22 cellular contexts compared by ENCODE assay signal in the genomic region with DNA sequence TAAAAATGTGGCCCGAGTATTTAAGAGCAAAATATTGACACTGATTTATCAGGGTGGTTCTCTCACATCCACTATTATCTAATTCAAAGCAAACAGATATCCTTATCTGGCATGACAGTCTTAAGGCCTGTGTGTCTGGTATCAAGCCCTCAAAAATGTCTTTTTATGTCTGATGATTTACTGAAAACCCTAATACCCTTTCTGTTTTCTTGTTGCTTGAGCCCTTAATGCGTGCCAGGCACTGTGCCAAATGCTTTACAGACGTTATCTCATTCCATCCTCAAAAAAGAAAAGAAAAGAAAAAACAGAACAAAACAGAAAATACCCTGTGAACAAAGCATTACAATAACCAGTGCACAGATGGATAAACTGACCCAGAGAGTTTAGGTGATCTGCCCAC. TPM values are rescaled to one million over a fixed set of nuclear protein-coding genes. Genes with fewer than 3 reads are reported as not detected.
DNase-seq lines count a peak whose midpoint lies in the region; ATAC-seq, FAIRE-seq and TF ChIP-seq lines count a peak whose summit lies in the region.
"Had no signal": no experiment of that assay in that cellular context is flagged by ENCODE, and none has a peak within 500 bp of the region (broad histone marks: within the 10 kb centered on the region; RNA-seq: fewer than 3 reads in every experiment).

No MANE protein-coding gene starts in this region.

- H3K4me2 ChIP-seq in K562 (ENCODE audit: insufficient read depth, low read length): no peak overlapping the region

- H3K4me3 ChIP-seq in BE2C (ENCODE audit: low read depth, low read length): peak overlapping the region; percentile 10; the same call in 1 of the 2 replicates
- no peak overlapping the region for H3K4me3 ChIP-seq in RWPE2 (ENCODE audit: severe bottlenecking)
- no peak overlapping the region for H3K4me3 ChIP-seq in K562
- no peak overlapping the region for H3K4me3 ChIP-seq in naive thymus-derived CD4-positive, alpha-beta T cell (ENCODE audit: low read length)

- H3K4me3 Mint-ChIP-seq in naive thymus-derived CD4-positive, alpha-beta T cell: no peak overlapping the region
- H3K4me3 Mint-ChIP-seq: CD4-positive, alpha-beta T cell had no signal

- H3K27ac ChIP-seq in RWPE2 (ENCODE audit: poor library complexity, severe bottlenecking) (peak overlapping the region; percentile 1), K562 (ENCODE audit: extremely low read depth, low read depth, low read length) (no peak overlapping the region)
- no peak overlapping the region for H3K27ac ChIP-seq in naive thymus-derived CD4-positive, alpha-beta T cell (ENCODE audit: low read depth, low read length)

- no peaks in the 10 kb centered on the region; the same call in 2 of the 3 replicates for H3K79me2 ChIP-seq in K562 (ENCODE audit: control insufficient read depth, insufficient read depth, low read length)

- no peaks in the 10 kb centered on the region for H3K27me3 ChIP-seq in BE2C
- H3K27me3 ChIP-seq in RWPE2 (ENCODE audit: insufficient read depth, poor library complexity, severe bottlenecking): no peaks in the 10 kb centered on the region
- no peaks in the 10 kb centered on the region for H3K27me3 ChIP-seq in K562 (ENCODE audit: control insufficient read depth in 2 of 2, insufficient read depth in 2 of 2, low read length in 2 of 2)
- no peaks in the 10 kb centered on the region for H3K27me3 ChIP-seq in naive thymus-derived CD4-positive, alpha-beta T cell (ENCODE audit: control insufficient read depth in 2 of 2, insufficient read depth in 2 of 2, low read length in 2 of 2)

- no peak for FAIRE-seq in K562 (lab: Jason Lieb, UNC)
- FAIRE-seq: GM12891, GM19239 had no signal

- H3K27me3 Mint-ChIP-seq in naive thymus-derived CD4-positive, alpha-beta T cell: peaks cover 0 to 9% (median 6%) of the 10 kb centered on the region in 5 donors

- no peaks in the 10 kb centered on the region for H3K9me3 Mint-ChIP-seq in naive thymus-derived CD4-positive, alpha-beta T cell
- H3K9me3 Mint-ChIP-seq: CD4-positive, alpha-beta T cell had no signal

- no peak for TF ChIP-seq RAD21 in K562 (CRISPR knock-in tag; conservative IDR thresholded peaks at IDR 0.05 in 1 of 2, IDR thresholded peaks at IDR 0.05 in 1 of 2)

- TF ChIP-seq CTCF in BE2C (IDR thresholded peaks at IDR 0.05; ENCODE audit: low read depth, low read length) (no peak), RWPE2 (IDR thresholded peaks at IDR 0.05; ENCODE audit: poor library complexity, severe bottlenecking) (no peak), K562 (IDR thresholded peaks at IDR 0.05 in 2 of 3, conservative IDR thresholded peaks at IDR 0.05 in 1 of 3; ENCODE audit: insufficient read depth in 2 of 3, low read depth in 1 of 3, low read length in 3 of 3) (no peak), GM20000 (IDR thresholded peaks at IDR 0.05; ENCODE audit: extremely low read depth, missing control alignments) (no peak)

- in situ Hi-C loops in K562 (cut with MboI): no loop called here

- H3K27ac Mint-ChIP-seq in naive thymus-derived CD4-positive, alpha-beta T cell: no peak overlapping the region
- H3K27ac Mint-ChIP-seq: CD4-positive, alpha-beta T cell had no signal

- TF ChIP-seq EP300 in K562 (IDR thresholded peaks at IDR 0.05; ENCODE audit: low read length): no peak

- intact Hi-C loops in K562 (cut with micrococcal nuclease): no loop called here
- intact Hi-C loops in naive thymus-derived CD4-positive, alpha-beta T cell (cut with micrococcal nuclease): no loop called here

- H3K9me3 ChIP-seq in BE2C (no peaks in the 10 kb centered on the region), RWPE2 (ENCODE audit: severe bottlenecking) (no peaks in the 10 kb centered on the region), K562 (replicated peaks; ENCODE audit: control insufficient read depth, insufficient read depth, low read depth, low read length) (no peaks in the 10 kb centered on the region)
- no peaks in the 10 kb centered on the region for H3K9me3 ChIP-seq in naive thymus-derived CD4-positive, alpha-beta T cell (ENCODE audit: control insufficient read depth in 2 of 3, low read length in 3 of 3)

- H3K9me1 ChIP-seq in K562 (ENCODE audit: control insufficient read depth, insufficient read depth, low read length): no peaks in the 10 kb centered on the region

- TF ChIP-seq POLR2A in K562 (conservative IDR thresholded peaks at IDR 0.05): no peak

- WGBS in K562 (ENCODE audit: insufficient coverage, low coverage, missing lambda C conversion rate): 0% methylated on average over 3 of the region's 3 CpGs

- H2AFZ ChIP-seq in K562 (ENCODE audit: low read depth, low read length): no peak overlapping the region

- peaks cover 1 to 10% (median 4%) of the 10 kb centered on the region in 7 donors for H3K4me1 Mint-ChIP-seq in naive thymus-derived CD4-positive, alpha-beta T cell

- H3K36me3 ChIP-seq in BE2C (no peaks in the 10 kb centered on the region), RWPE2 (ENCODE audit: low read depth) (0 out of 2 replicates have a peak, but pooled peaks cover 3% of the 10 kb centered on the region), K562 (ENCODE audit: control insufficient read depth, insufficient read depth, low read length) (no peaks in the 10 kb centered on the region)
- H3K36me3 ChIP-seq in naive thymus-derived CD4-positive, alpha-beta T cell (ENCODE audit: control insufficient read depth in 2 of 3, insufficient read depth in 3 of 3, low read length in 3 of 3): no peaks in the 10 kb centered on the region

- no peaks in the 10 kb centered on the region for H3K36me3 Mint-ChIP-seq in naive thymus-derived CD4-positive, alpha-beta T cell

- POLR2A ChIA-PET in K562 (lab: Yijun Ruan, JAX): no interaction called here
- POLR2A ChIA-PET in naive thymus-derived CD4-positive, alpha-beta T cell (lab: Charles Lee): no interaction called here

- H3K4me1 ChIP-seq in BE2C: peaks cover 23% of the 10 kb centered on the region
- H3K4me1 ChIP-seq in RWPE2 (ENCODE audit: insufficient read depth, poor library complexity, severe bottlenecking): peaks cover 9% of the 10 kb centered on the region
- peaks cover 0 to 5% of the 10 kb centered on the region in 2 experiments; a peak in 3 of 5 replicates for H3K4me1 ChIP-seq in K562 (replicated peaks in 1 of 2; ENCODE audit: control insufficient read depth in 2 of 2, insufficient read depth in 2 of 2, low read length in 2 of 2)
- no peaks in the 10 kb centered on the region for H3K4me1 ChIP-seq in naive thymus-derived CD4-positive, alpha-beta T cell (ENCODE audit: control insufficient read depth in 2 of 2, insufficient read depth in 2 of 2, low read length in 2 of 2)

- peak; percentile 53 for DNase-seq in BE2C
- DNase-seq in RWPE2 (ENCODE audit: low spot score): no peak
- DNase-seq in K562 (ENCODE audit: extremely low read depth in 1 of 4, low spot score in 3 of 4): no peak
- DNase-seq in iris pigment epithelial cell (ENCODE audit: low read depth): peak; percentile 80
- no peak for DNase-seq in GM20000 (ENCODE audit: low spot score)
- DNase-seq in stimulated activated CD4-positive, alpha-beta T cell treated with anti-CD3 and anti-CD28 coated beads, Interleukin-4, amount 100 ng/mL, for 24 hours: no peak
- no peak for DNase-seq in NCI-H524 (lab: John Stamatoyannopoulos, UW)
- no peak for DNase-seq in naive thymus-derived CD4-positive, alpha-beta T cell
- DNase-seq: CD4-positive, alpha-beta T cell; DMS153; GOT3; NCI-H1092 treated with DMSO at 0.1 percent for 48 hours; NCI-H146; NCI-H2029 treated with DMSO at 0.1 percent for 48 hours; NCI-H510A treated with DMSO at 0.1 percent for 48 hours; PC-3; RPMI8226 had no signal

- BruUV-seq in K562 (replicated peaks; lab: Mats Ljungman, UMichigan): no TSS peak

- no peak overlapping the region for H3K9ac ChIP-seq in K562 (ENCODE audit: insufficient read depth in 1 of 2, low read depth in 2 of 2, low read length in 2 of 2)

- CTCF ChIA-PET in K562 (lab: Yijun Ruan, JAX; ENCODE audit: low intra/inter-chr PET ratio): no interaction called here
- CTCF ChIA-PET in naive thymus-derived CD4-positive, alpha-beta T cell (lab: Charles Lee): interaction anchor here (0.9 kb wide), 1 partner anchor 11 kb away, joined by 4 read pairs; no protein-coding TSS in a partner anchor

- ATAC-seq in RWPE2 (ENCODE audit: low read depth) (no peak), K562 (no peak)
- ATAC-seq in naive thymus-derived CD4-positive, alpha-beta T cell: no peak
- ATAC-seq: PC-3 had no signal

- no peaks in the 10 kb centered on the region; the same call in 1 of the 2 replicates for H4K20me1 ChIP-seq in K562 (replicated peaks; ENCODE audit: control insufficient read depth, insufficient read depth, low read length)

RNA-seq across cellular contexts. Expression of a gene that starts 5.7 kb away (rescaled TPM):
- not detected for polyA plus RNA-seq in BE2C (2012; ENCODE audit: insufficient read depth, insufficient read length, low read depth)
- total RNA-seq in K562 (2011; cell fraction: chromatin; rRNA removed; ENCODE audit: low replicate concordance): 1.9 and 3.7 TPM in 2 replicates
- total RNA-seq in K562 (2011; cell fraction: nucleolus; rRNA removed): 5.5 and 6.1 TPM in 2 replicates
- 2.8 and 3.7 TPM in 2 replicates for total RNA-seq in K562 (2011; cell fraction: nucleoplasm; rRNA removed)
- total RNA-seq in K562 (2014; rRNA removed) (31.8 and 49.6 TPM in 2 replicates), K562 (2014; rRNA removed; fragmentation: Illumina TruSeq; extraction: Trizol) (13.2 and 13.7 TPM in 2 replicates), K562 (2015; rRNA removed; fragmentation: Illumina TruSeq; extraction: Trizol) (15.8 and 19.9 TPM in 2 replicates), K562 (2021) (27.7 and 31.6 TPM in 2 replicates)
- polyA plus RNA-seq in K562 (2011; rRNA removed) (11.2 and 12.9 TPM in 2 replicates), K562 (2014; fragmentation: Illumina TruSeq; extraction: Trizol) (8.7 and 12.9 TPM in 2 replicates), K562 (2014; fragmentation: Nextera tagmentation; extraction: Ambion mirVana) (1 to 10 TPM; 1.0 to 3.0 TPM), K562 (2014; rRNA removed) (34.8 and 36.2 TPM in 2 replicates)
- 14.2 and 49.7 TPM in 2 replicates for polyA plus RNA-seq in K562 (2011; cell fraction: cytosol; rRNA removed)
- 4.7 and 9.0 TPM in 2 replicates for polyA plus RNA-seq in K562 (2011; cell fraction: nucleus; rRNA removed)
- 26.5 and 33.5 TPM in 2 replicates for polyA plus RNA-seq in K562 (2012)
- polyA minus RNA-seq in K562 (2011; rRNA and poly(A)+ RNA removed): 1.9 and 2.4 TPM in 2 replicates
- polyA minus RNA-seq in K562 (2011; cell fraction: cytosol; rRNA and poly(A)+ RNA removed): 2.6 and 4.5 TPM in 2 replicates
- polyA minus RNA-seq in K562 (2011; cell fraction: nucleus; rRNA and poly(A)+ RNA removed): 2.4 and 2.7 TPM in 2 replicates
- 10 to 100 TPM in 4 of 5 experiments, 1 to 10 TPM in 1; 7.4 to 18.9 (median 12.2) TPM for total RNA-seq in naive thymus-derived CD4-positive, alpha-beta T cell
- 10 to 100 TPM; 35.0 to 38.0 TPM for polyA plus RNA-seq in naive thymus-derived CD4-positive, alpha-beta T cell

RNA-seq across cellular contexts. Expression of a gene that starts 15.7 kb away (rescaled TPM):
- polyA plus RNA-seq in BE2C (2012; ENCODE audit: insufficient read depth, insufficient read length, low read depth): not detected
- not detected in 2 replicates for total RNA-seq in K562 (2011; cell fraction: chromatin; rRNA removed; ENCODE audit: low replicate concordance)
- total RNA-seq in K562 (2011; cell fraction: nucleolus; rRNA removed): not detected in 2 replicates
- not detected in 2 replicates for total RNA-seq in K562 (2011; cell fraction: nucleoplasm; rRNA removed)
- not detected in 2 replicates for total RNA-seq in K562 (2014; rRNA removed)
- total RNA-seq in K562 (2014; rRNA removed; fragmentation: Illumina TruSeq; extraction: Trizol): not detected in 2 replicates
- total RNA-seq in K562 (2015; rRNA removed; fragmentation: Illumina TruSeq; extraction: Trizol): not detected in 2 replicates
- not detected in 2 replicates for total RNA-seq in K562 (2021)
- polyA plus RNA-seq in K562 (2011; rRNA removed): not detected in 2 replicates
- not detected in 2 replicates for polyA plus RNA-seq in K562 (2011; cell fraction: cytosol; rRNA removed)
- not detected in 2 replicates for polyA plus RNA-seq in K562 (2011; cell fraction: nucleus; rRNA removed)
- not detected in 2 replicates for polyA plus RNA-seq in K562 (2012)
- polyA plus RNA-seq in K562 (2014; fragmentation: Illumina TruSeq; extraction: Trizol): not detected in 2 replicates
- polyA plus RNA-seq in K562 (2014; fragmentation: Nextera tagmentation; extraction: Ambion mirVana): not detected
- not detected in 2 replicates for polyA plus RNA-seq in K562 (2014; rRNA removed)
- not detected in 2 replicates for polyA minus RNA-seq in K562 (2011; rRNA and poly(A)+ RNA removed)
- not detected in 2 replicates for polyA minus RNA-seq in K562 (2011; cell fraction: cytosol; rRNA and poly(A)+ RNA removed)
- not detected in 2 replicates for polyA minus RNA-seq in K562 (2011; cell fraction: nucleus; rRNA and poly(A)+ RNA removed)
- 10 to 100 TPM in 1 of 5 experiments, 1 to 10 TPM in 1, under 1 TPM in 3; 0.27 to 41.4 (median 0.51) TPM for total RNA-seq in naive thymus-derived CD4-positive, alpha-beta T cell
- polyA plus RNA-seq in naive thymus-derived CD4-positive, alpha-beta T cell: under 1 TPM; 0.15 to 0.43 TPM
- total RNA-seq: A172, Daoy, PC-3 had no signal
- polyA plus RNA-seq: BJ had no signal

RNA-seq across cellular contexts. Expression of a gene that starts 40.2 kb away (rescaled TPM):
- 0.25 TPM for polyA plus RNA-seq in BE2C (2012; ENCODE audit: insufficient read depth, insufficient read length, low read depth)
- not detected in 2 replicates for total RNA-seq in K562 (2011; cell fraction: chromatin; rRNA removed; ENCODE audit: low replicate concordance)
- not detected in 2 replicates for total RNA-seq in K562 (2011; cell fraction: nucleolus; rRNA removed)
- not detected in 2 replicates for total RNA-seq in K562 (2011; cell fraction: nucleoplasm; rRNA removed)
- total RNA-seq in K562 (2014; rRNA removed) (not detected in 2 replicates), K562 (2014; rRNA removed; fragmentation: Illumina TruSeq; extraction: Trizol) (not detected in 2 replicates), K562 (2015; rRNA removed; fragmentation: Illumina TruSeq; extraction: Trizol) (not detected in 2 replicates), K562 (2021) (not detected in 2 replicates)
- polyA plus RNA-seq in K562 (2011; rRNA removed) (0.07 TPM in 1 of 2 replicates, not detected in the other), K562 (2014; fragmentation: Illumina TruSeq; extraction: Trizol) (not detected in 2 replicates), K562 (2014; fragmentation: Nextera tagmentation; extraction: Ambion mirVana) (not detected), K562 (2014; rRNA removed) (not detected in 2 replicates)
- 0.01 TPM in 1 of 2 replicates, not detected in the other for polyA plus RNA-seq in K562 (2011; cell fraction: cytosol; rRNA removed)
- polyA plus RNA-seq in K562 (2011; cell fraction: nucleus; rRNA removed): not detected in 2 replicates
- polyA plus RNA-seq in K562 (2012): not detected in 2 replicates
- polyA minus RNA-seq in K562 (2011; rRNA and poly(A)+ RNA removed): not detected in 2 replicates
- not detected in 2 replicates for polyA minus RNA-seq in K562 (2011; cell fraction: cytosol; rRNA and poly(A)+ RNA removed)
- polyA minus RNA-seq in K562 (2011; cell fraction: nucleus; rRNA and poly(A)+ RNA removed): not detected in 2 replicates
- total RNA-seq in naive thymus-derived CD4-positive, alpha-beta T cell: 1 to 10 TPM in 4 of 5 experiments, under 1 TPM in 1; 0.27 to 1.7 (median 1.3) TPM
- not detected for polyA plus RNA-seq in naive thymus-derived CD4-positive, alpha-beta T cell
- total RNA-seq: A172, PC-3 had no signal

Comparison
In these comparisons a context has a peak if more than half of its experiments do, and no peak if none do; other contexts are left out.
1. DNase-seq: peak in BE2C (single experiment) and iris pigment epithelial cell (single experiment); none in RWPE2 (single experiment), K562 (0 of 4), GM20000 (single experiment), stimulated activated CD4-positive, alpha-beta T cell treated with anti-CD3 and anti-CD28 coated beads, Interleukin-4, amount 100 ng/mL, for 24 hours (single experiment), NCI-H524 (0 of 2) and naive thymus-derived CD4-positive, alpha-beta T cell (0 of 9).